Comparison of ENCODE assay signal across 1 cellular context in the genomic region with DNA sequence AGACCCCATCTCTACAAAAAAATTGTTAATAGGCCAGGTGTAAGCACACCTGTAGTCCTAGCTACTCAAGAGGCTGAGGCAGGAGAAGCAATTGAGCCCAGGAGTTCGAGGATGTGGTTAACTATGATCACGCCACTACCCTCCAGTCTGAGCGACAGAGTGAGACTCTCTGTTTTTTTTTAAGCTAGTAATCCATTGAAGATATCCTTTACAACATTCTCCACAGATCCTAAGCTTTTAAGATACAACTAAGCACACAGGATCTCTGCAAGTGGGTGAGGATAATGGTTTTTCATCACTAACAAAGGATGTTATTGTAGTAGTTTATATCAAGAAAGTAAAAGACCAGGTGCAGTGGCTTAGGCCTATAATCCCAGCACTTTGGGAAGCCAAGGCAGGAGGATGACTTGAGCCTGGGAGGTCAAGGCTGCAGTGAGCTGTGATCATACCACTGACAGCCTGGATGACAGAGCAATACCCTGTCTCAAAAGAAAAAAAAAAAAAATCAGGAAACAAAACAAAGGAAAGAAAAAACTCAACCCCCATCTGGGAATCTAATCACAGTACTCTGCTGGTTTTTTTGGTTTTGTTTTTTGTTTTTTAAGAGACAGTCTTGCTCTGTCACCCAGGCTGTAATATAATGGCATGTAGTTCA.
TF ChIP-seq lines count a peak whose summit lies in the region.

No MANE protein-coding gene starts in this region.

TF ChIP-seq in GM12878, 131 proteins besides CTCF, POLR2A, EP300 and RAD21 (continued from another document):
- TF ChIP-seq CUX1 (IDR thresholded peaks at IDR 0.05; ENCODE audit: insufficient replicate concordance, low read depth, low read length) (no peak), IRF4 (IDR thresholded peaks at IDR 0.05; ENCODE audit: low read depth, low read length) (no peak), RUNX3 (IDR thresholded peaks at IDR 0.05; ENCODE audit: low read length) (peak; percentile 78), ATF7 (IDR thresholded peaks at IDR 0.05; ENCODE audit: low read depth) (no peak), MLLT1 (IDR thresholded peaks at IDR 0.05) (peak; percentile 16; the same call in 1 of the 2 replicates), ASH2L (IDR thresholded peaks at IDR 0.05; ENCODE audit: borderline replicate concordance, low read depth) (no peak), SUZ12 (IDR thresholded peaks at IDR 0.05; ENCODE audit: unreplicated experiment) (no peak)
- TF ChIP-seq, protein P1, sequence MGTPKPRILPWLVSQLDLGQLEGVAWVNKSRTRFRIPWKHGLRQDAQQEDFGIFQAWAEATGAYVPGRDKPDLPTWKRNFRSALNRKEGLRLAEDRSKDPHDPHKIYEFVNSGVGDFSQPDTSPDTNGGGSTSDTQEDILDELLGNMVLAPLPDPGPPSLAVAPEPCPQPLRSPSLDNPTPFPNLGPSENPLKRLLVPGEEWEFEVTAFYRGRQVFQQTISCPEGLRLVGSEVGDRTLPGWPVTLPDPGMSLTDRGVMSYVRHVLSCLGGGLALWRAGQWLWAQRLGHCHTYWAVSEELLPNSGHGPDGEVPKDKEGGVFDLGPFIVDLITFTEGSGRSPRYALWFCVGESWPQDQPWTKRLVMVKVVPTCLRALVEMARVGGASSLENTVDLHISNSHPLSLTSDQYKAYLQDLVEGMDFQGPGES (IDR thresholded peaks at IDR 0.05) = no peak
- TF ChIP-seq, protein P2, sequence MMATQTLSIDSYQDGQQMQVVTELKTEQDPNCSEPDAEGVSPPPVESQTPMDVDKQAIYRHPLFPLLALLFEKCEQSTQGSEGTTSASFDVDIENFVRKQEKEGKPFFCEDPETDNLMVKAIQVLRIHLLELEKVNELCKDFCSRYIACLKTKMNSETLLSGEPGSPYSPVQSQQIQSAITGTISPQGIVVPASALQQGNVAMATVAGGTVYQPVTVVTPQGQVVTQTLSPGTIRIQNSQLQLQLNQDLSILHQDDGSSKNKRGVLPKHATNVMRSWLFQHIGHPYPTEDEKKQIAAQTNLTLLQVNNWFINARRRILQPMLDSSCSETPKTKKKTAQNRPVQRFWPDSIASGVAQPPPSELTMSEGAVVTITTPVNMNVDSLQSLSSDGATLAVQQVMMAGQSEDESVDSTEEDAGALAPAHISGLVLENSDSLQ (IDR thresholded peaks at IDR 0.05) = peak; percentile 51; the same call in 1 of the 2 replicates
